In the genomic region with DNA sequence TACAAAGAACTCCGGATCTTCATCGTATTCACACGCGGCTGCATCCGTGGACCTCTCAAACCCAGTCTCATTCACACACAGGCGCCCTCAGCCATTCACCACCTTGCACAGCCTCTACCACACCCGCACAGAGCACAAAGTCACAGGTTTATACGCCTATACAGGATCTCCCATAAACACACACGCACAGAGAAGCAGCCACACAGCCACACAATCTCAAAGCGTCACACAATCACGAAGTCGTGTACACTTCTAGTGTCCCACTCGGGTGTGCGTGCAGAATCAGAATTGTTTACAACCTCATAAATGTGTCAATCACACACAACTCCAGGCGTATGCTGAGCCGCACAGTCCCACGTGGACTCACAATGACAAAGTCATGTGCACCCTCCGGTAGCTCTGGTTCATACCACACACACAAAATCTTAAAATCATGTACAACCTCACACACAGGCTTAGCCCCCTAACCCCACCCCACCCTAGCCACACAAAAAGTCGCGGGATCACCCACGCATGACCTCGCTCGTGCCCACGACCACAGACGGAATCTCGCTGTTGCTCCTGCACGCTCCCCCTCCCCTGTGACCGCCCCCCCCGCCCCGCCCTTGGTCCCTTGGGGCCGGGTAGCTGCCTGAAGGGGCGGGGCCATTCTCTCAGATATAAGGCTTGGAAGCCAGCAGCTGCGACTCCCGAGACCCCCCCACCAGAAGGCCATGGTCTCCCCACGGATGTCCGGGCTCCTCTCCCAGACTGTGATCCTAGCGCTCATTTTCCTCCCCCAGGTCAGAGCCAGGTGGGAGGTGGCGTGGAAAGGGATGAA, we compare ENCODE assay signal across 1 cellular context.
A peak's percentile ranks its signal among the peaks of the same experiment; 100 is the strongest.
TF ChIP-seq lines count a peak whose summit lies in the region.

A gene with protein sequence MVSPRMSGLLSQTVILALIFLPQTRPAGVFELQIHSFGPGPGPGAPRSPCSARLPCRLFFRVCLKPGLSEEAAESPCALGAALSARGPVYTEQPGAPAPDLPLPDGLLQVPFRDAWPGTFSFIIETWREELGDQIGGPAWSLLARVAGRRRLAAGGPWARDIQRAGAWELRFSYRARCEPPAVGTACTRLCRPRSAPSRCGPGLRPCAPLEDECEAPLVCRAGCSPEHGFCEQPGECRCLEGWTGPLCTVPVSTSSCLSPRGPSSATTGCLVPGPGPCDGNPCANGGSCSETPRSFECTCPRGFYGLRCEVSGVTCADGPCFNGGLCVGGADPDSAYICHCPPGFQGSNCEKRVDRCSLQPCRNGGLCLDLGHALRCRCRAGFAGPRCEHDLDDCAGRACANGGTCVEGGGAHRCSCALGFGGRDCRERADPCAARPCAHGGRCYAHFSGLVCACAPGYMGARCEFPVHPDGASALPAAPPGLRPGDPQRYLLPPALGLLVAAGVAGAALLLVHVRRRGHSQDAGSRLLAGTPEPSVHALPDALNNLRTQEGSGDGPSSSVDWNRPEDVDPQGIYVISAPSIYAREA (plus strand): TSS at position 686 of the 820 bp plus-strand sequence. CDS start 28 bp downstream, at position 714.

TF ChIP-seq in WTC11, 78 proteins besides CTCF, POLR2A, EP300 and RAD21 (continued from another document):
- no peak for TF ChIP-seq FOXP1 (CRISPR knock-in tag; IDR thresholded peaks at IDR 0.05; ENCODE audit: borderline replicate concordance)
- TF ChIP-seq, protein P1, sequence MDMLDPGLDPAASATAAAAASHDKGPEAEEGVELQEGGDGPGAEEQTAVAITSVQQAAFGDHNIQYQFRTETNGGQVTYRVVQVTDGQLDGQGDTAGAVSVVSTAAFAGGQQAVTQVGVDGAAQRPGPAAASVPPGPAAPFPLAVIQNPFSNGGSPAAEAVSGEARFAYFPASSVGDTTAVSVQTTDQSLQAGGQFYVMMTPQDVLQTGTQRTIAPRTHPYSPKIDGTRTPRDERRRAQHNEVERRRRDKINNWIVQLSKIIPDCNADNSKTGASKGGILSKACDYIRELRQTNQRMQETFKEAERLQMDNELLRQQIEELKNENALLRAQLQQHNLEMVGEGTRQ (CRISPR knock-in tag; IDR thresholded peaks at IDR 0.05) = no peak
- TF ChIP-seq SMAD3 (CRISPR knock-in tag; IDR thresholded peaks at IDR 0.05; ENCODE audit: borderline replicate concordance) = 0 out of 2 replicates have a peak, but pooled peaks have one; percentile 7
- TF ChIP-seq ZNF416 (CRISPR knock-in tag; IDR thresholded peaks at IDR 0.05) = 0 out of 2 replicates have a peak, but pooled peaks have one; percentile 37
- TF ChIP-seq NR2C2 (CRISPR knock-in tag; IDR thresholded peaks at IDR 0.05) = no peak
- no peak for TF ChIP-seq SP1 (CRISPR knock-in tag; conservative IDR thresholded peaks at IDR 0.05)
- no peak for TF ChIP-seq ZNF317 (CRISPR knock-in tag; IDR thresholded peaks at IDR 0.05; ENCODE audit: borderline replicate concordance, low read depth)
- TF ChIP-seq EMX1 (CRISPR knock-in tag; IDR thresholded peaks at IDR 0.05) = 0 out of 2 replicates have a peak, but pooled peaks have one; percentile 35
- TF ChIP-seq, protein P2, sequence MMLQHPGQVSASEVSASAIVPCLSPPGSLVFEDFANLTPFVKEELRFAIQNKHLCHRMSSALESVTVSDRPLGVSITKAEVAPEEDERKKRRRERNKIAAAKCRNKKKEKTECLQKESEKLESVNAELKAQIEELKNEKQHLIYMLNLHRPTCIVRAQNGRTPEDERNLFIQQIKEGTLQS (CRISPR knock-in tag; conservative IDR thresholded peaks at IDR 0.05) = no peak
- TF ChIP-seq IRF2 (CRISPR knock-in tag; IDR thresholded peaks at IDR 0.05; ENCODE audit: borderline replicate concordance, low read depth) = no peak
- TF ChIP-seq, protein P3, sequence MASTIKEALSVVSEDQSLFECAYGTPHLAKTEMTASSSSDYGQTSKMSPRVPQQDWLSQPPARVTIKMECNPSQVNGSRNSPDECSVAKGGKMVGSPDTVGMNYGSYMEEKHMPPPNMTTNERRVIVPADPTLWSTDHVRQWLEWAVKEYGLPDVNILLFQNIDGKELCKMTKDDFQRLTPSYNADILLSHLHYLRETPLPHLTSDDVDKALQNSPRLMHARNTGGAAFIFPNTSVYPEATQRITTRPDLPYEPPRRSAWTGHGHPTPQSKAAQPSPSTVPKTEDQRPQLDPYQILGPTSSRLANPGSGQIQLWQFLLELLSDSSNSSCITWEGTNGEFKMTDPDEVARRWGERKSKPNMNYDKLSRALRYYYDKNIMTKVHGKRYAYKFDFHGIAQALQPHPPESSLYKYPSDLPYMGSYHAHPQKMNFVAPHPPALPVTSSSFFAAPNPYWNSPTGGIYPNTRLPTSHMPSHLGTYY (CRISPR knock-in tag; IDR thresholded peaks at IDR 0.05) = no peak
- TF ChIP-seq, protein P4, sequence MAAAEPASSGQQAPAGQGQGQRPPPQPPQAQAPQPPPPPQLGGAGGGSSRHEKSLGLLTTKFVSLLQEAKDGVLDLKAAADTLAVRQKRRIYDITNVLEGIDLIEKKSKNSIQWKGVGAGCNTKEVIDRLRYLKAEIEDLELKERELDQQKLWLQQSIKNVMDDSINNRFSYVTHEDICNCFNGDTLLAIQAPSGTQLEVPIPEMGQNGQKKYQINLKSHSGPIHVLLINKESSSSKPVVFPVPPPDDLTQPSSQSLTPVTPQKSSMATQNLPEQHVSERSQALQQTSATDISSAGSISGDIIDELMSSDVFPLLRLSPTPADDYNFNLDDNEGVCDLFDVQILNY (CRISPR knock-in tag; IDR thresholded peaks at IDR 0.05) = no peak
- TF ChIP-seq, protein P5, sequence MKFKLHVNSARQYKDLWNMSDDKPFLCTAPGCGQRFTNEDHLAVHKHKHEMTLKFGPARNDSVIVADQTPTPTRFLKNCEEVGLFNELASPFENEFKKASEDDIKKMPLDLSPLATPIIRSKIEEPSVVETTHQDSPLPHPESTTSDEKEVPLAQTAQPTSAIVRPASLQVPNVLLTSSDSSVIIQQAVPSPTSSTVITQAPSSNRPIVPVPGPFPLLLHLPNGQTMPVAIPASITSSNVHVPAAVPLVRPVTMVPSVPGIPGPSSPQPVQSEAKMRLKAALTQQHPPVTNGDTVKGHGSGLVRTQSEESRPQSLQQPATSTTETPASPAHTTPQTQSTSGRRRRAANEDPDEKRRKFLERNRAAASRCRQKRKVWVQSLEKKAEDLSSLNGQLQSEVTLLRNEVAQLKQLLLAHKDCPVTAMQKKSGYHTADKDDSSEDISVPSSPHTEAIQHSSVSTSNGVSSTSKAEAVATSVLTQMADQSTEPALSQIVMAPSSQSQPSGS (CRISPR knock-in tag; IDR thresholded peaks at IDR 0.05; ENCODE audit: borderline replicate concordance, low read depth) = no peak
- no peak for TF ChIP-seq NFE2L1 (CRISPR knock-in tag; IDR thresholded peaks at IDR 0.05)
- no peak for TF ChIP-seq RELA (CRISPR knock-in tag; IDR thresholded peaks at IDR 0.05; ENCODE audit: borderline replicate concordance)
- no peak for TF ChIP-seq GABPB1 (CRISPR knock-in tag; IDR thresholded peaks at IDR 0.05)
- TF ChIP-seq ZNF232 (CRISPR knock-in tag; IDR thresholded peaks at IDR 0.05) = 0 out of 2 replicates have a peak, but pooled peaks have one; percentile 35
- TF ChIP-seq TEAD4 (CRISPR knock-in tag; IDR thresholded peaks at IDR 0.05) = no peak
TF ChIP-seq in WTC11: peak in this region for 4.
